In genomic region chr10:24415455-24416169, GRCh38 we compare ENCODE assay signal across 10 cellular contexts.
DNase-seq lines count a peak whose midpoint lies in the region; ATAC-seq and TF ChIP-seq lines count a peak whose summit lies in the region.
"Had no signal": no experiment of that assay in that cellular context is flagged by ENCODE, and none has a peak within 500 bp of the region (broad histone marks: within the 10 kb centered on the region; RNA-seq: fewer than 3 reads in every experiment).

No MANE protein-coding gene starts in this region.

- no peak overlapping the region for H3K27ac Mint-ChIP-seq in CD14-positive monocyte
- H3K27ac Mint-ChIP-seq in activated CD4-positive, alpha-beta T cell treated with anti-CD3 and anti-CD28 coated beads for 36 hours = no peak overlapping the region

- DNase-seq in HEK293T (ENCODE audit: extremely low spot score) (peak; percentile 32), mammary epithelial cell (peak; percentile 27), iris pigment epithelial cell (ENCODE audit: low read depth) (peak; percentile 78), gastrocnemius medialis (peak; percentile 90 to 97), CD14-positive monocyte (ENCODE audit: low spot score) (no peak)
- DNase-seq in activated CD4-positive, alpha-beta T cell treated with anti-CD3 and anti-CD28 coated beads for 36 hours = no peak
- DNase-seq: DND-41 had no signal

- no peaks in the 10 kb centered on the region for H3K36me3 Mint-ChIP-seq in CD14-positive monocyte
- H3K36me3 Mint-ChIP-seq in activated CD4-positive, alpha-beta T cell treated with anti-CD3 and anti-CD28 coated beads for 36 hours (ENCODE audit: low read depth) = no peaks in the 10 kb centered on the region

- no peak overlapping the region for H2AFZ ChIP-seq in mammary epithelial cell (ENCODE audit: low read depth, low read length)

- H3K4me1 ChIP-seq in mammary epithelial cell (ENCODE audit: insufficient read depth, low read length) (peaks cover 11% of the 10 kb centered on the region), gastrocnemius medialis (peaks cover 49 to 54% of the 10 kb centered on the region in 2 donors)

- H3K79me2 ChIP-seq in mammary epithelial cell (ENCODE audit: insufficient read depth, low read length) = peaks cover 7% of the 10 kb centered on the region

- in situ Hi-C loops in mammary epithelial cell (cut with MboI; ENCODE audit: low sequenced_read_pairs in 2 of 2) = no loop called here
- in situ Hi-C loops in gastrocnemius medialis (cut with MboI; ENCODE audit: low sequenced_read_pairs in 4 of 4) = no loop called here

- POLR2A ChIA-PET in HEK293T (lab: Yijun Ruan, JAX) = interaction anchor here (1.0 kb wide), 1 partner anchor 47 kb away, joined by 3 read pairs; no protein-coding TSS in a partner anchor
- POLR2A ChIA-PET in activated CD4-positive, alpha-beta T cell treated with anti-CD3 and anti-CD28 coated beads for 36 hours (lab: Charles Lee) = no interaction called here

- CTCF ChIA-PET in HEK293T (lab: Yijun Ruan, JAX) = interaction anchor here (0.6 to 1.3 kb wide), 2 partner anchors 13 to 17 kb away, joined by 3 read pairs; no protein-coding TSS in a partner anchor
- CTCF ChIA-PET in mammary epithelial cell (lab: Charles Lee; ENCODE audit: low non-redundant PET) = no interaction called here
- CTCF ChIA-PET in activated CD4-positive, alpha-beta T cell treated with anti-CD3 and anti-CD28 coated beads for 36 hours (lab: Charles Lee) = no interaction called here

- no peak overlapping the region for H3K27ac ChIP-seq in mammary epithelial cell (ENCODE audit: insufficient read depth, low read depth, low read length)
- peak overlapping the region; percentile 84 to 97 (median 92) for H3K27ac ChIP-seq in gastrocnemius medialis

- intact Hi-C loops in mammary epithelial cell (cut with micrococcal nuclease) = no loop called here
- intact Hi-C loops in gastrocnemius medialis (cut with DNase I; ENCODE audit: low total_unique reads) = loop anchor here (2.0 kb wide), 1 partner anchor 49 kb away; no protein-coding TSS in a partner anchor
- intact Hi-C loops in CD14-positive monocyte (cut with micrococcal nuclease) = no loop called here
- intact Hi-C loops in activated CD4-positive, alpha-beta T cell treated with anti-CD3 and anti-CD28 coated beads for 36 hours (cut with DNase I, micrococcal nuclease) = no loop called here

- ATAC-seq in gastrocnemius medialis (peak; percentile 76 to 77), GM18868 (IDR thresholded peaks at IDR 0.05; ENCODE audit: unreplicated experiment) (no peak), HG03469 (IDR thresholded peaks at IDR 0.05; ENCODE audit: unreplicated experiment) (no peak)
- ATAC-seq in activated CD4-positive, alpha-beta T cell treated with anti-CD3 and anti-CD28 coated beads for 36 hours = no peak
- ATAC-seq: K562 had no signal

- no peaks in the 10 kb centered on the region for H3K4me1 Mint-ChIP-seq in CD14-positive monocyte
- no peaks in the 10 kb centered on the region for H3K4me1 Mint-ChIP-seq in activated CD4-positive, alpha-beta T cell treated with anti-CD3 and anti-CD28 coated beads for 36 hours

- peak overlapping the region; percentile 37 for H3K4me2 ChIP-seq in mammary epithelial cell (ENCODE audit: insufficient read depth, low read depth, low read length)

- H3K9me3 ChIP-seq in mammary epithelial cell (replicated peaks; ENCODE audit: insufficient read depth, low read length) (peaks cover 4% of the 10 kb centered on the region), gastrocnemius medialis (no peaks in the 10 kb centered on the region)

- H3K27me3 ChIP-seq in mammary epithelial cell (ENCODE audit: insufficient read depth, low read length) (no peaks in the 10 kb centered on the region), gastrocnemius medialis (no peaks in the 10 kb centered on the region)

- H3K4me3 ChIP-seq in mammary epithelial cell (replicated peaks in 1 of 3; ENCODE audit: insufficient read depth in 1 of 3, low read depth in 2 of 3, low read length in 3 of 3) (no peak overlapping the region), gastrocnemius medialis (peak overlapping the region in 2 of 4 donors; percentile 2 to 23)
- H3K4me3 ChIP-seq: K562 had no signal

- no peak overlapping the region for H3K4me3 Mint-ChIP-seq in CD14-positive monocyte
- H3K4me3 Mint-ChIP-seq in activated CD4-positive, alpha-beta T cell treated with anti-CD3 and anti-CD28 coated beads for 36 hours = no peak overlapping the region

- dilution Hi-C loops in mammary epithelial cell (cut with HindIII; ENCODE audit: low sequenced_read_pairs) = no loop called here

- WGBS in mammary epithelial cell (ENCODE audit: low coverage, missing lambda C conversion rate) = 41% methylated on average over 4 of the region's 7 CpGs

- H3K27me3 Mint-ChIP-seq in CD14-positive monocyte (ENCODE audit: low read depth in 3 of 3) = peaks cover 0 to 2% (median 1%) of the 10 kb centered on the region in 3 donors
- H3K27me3 Mint-ChIP-seq in activated CD4-positive, alpha-beta T cell treated with anti-CD3 and anti-CD28 coated beads for 36 hours = peaks cover 16% of the 10 kb centered on the region

- no peak overlapping the region for H3K9ac ChIP-seq in mammary epithelial cell (ENCODE audit: insufficient read depth, low read length)

- BruUV-seq in mammary epithelial cell (replicated peaks; lab: Mats Ljungman, UMichigan) = no TSS peak

- no peaks in the 10 kb centered on the region for H3K36me3 ChIP-seq in mammary epithelial cell (ENCODE audit: insufficient read depth, low read length)
- H3K36me3 ChIP-seq in gastrocnemius medialis = no peaks in the 10 kb centered on the region

- TF ChIP-seq CTCF in mammary epithelial cell (conservative IDR thresholded peaks at IDR 0.05 in 1 of 2, IDR thresholded peaks at IDR 0.05 in 1 of 2; ENCODE audit: extremely low read depth in 1 of 2, insufficient read depth in 1 of 2, low read depth in 1 of 2, low read length in 2 of 2) = no peak
- no peak for TF ChIP-seq CTCF in gastrocnemius medialis (IDR thresholded peaks at IDR 0.05 in 4 of 5, conservative IDR thresholded peaks at IDR 0.05 in 1 of 5)
- no peak for TF ChIP-seq CTCF in CD14-positive monocyte (IDR thresholded peaks at IDR 0.05)

- peaks cover 0 to 3% (median 0%) of the 10 kb centered on the region in 7 donors for H3K9me3 Mint-ChIP-seq in CD14-positive monocyte
- H3K9me3 Mint-ChIP-seq in activated CD4-positive, alpha-beta T cell treated with anti-CD3 and anti-CD28 coated beads for 36 hours (ENCODE audit: low read depth) = no peaks in the 10 kb centered on the region

- peak; percentile 41 to 56 for TF ChIP-seq POLR2A in gastrocnemius medialis (IDR thresholded peaks at IDR 0.05)

- H4K20me1 ChIP-seq in mammary epithelial cell (ENCODE audit: insufficient read depth, low read length) = no peaks in the 10 kb centered on the region

TF ChIP-seq in HEK293T, 16 proteins besides CTCF, POLR2A, EP300 and RAD21:
- TF ChIP-seq SUZ12 (IDR thresholded peaks at IDR 0.05) = no peak
- no peak for TF ChIP-seq HDGF (IDR thresholded peaks at IDR 0.05; ENCODE audit: borderline replicate concordance)
- TF ChIP-seq FOXK2 (IDR thresholded peaks at IDR 0.05) = no peak
- no peak for TF ChIP-seq L3MBTL2 (conservative IDR thresholded peaks at IDR 0.05)
- no peak for TF ChIP-seq SP1 (IDR thresholded peaks at IDR 0.05)

Comparison
In these comparisons a context has a peak if more than half of its experiments do, and no peak if none do; other contexts are left out.
1. DNase-seq: peak in HEK293T (single experiment), mammary epithelial cell (single experiment), iris pigment epithelial cell (single experiment) and gastrocnemius medialis (2 of 2); none in CD14-positive monocyte (single experiment) and activated CD4-positive, alpha-beta T cell treated with anti-CD3 and anti-CD28 coated beads for 36 hours (single experiment).
2. ATAC-seq: peak in gastrocnemius medialis (2 of 2); none in GM18868 (single experiment), activated CD4-positive, alpha-beta T cell treated with anti-CD3 and anti-CD28 coated beads for 36 hours (single experiment) and HG03469 (single experiment).